ENCODE assay signal across 23 cellular contexts in genomic region chr1:68216088-68216487, GRCh38. TPM values are rescaled to one million over a fixed set of nuclear protein-coding genes. Genes with fewer than 3 reads are reported as not detected.
DNase-seq lines count a peak whose midpoint lies in the region; ATAC-seq, FAIRE-seq and TF ChIP-seq lines count a peak whose summit lies in the region.
"Had no signal": no experiment of that assay in that cellular context is flagged by ENCODE, and none has a peak within 500 bp of the region (broad histone marks: within the 10 kb centered on the region; RNA-seq: fewer than 3 reads in every experiment).

No MANE protein-coding gene starts in this region.

- FAIRE-seq in H1 (lab: Jason Lieb, UNC) = no peak
- FAIRE-seq: GM12891 had no signal

- POLR2A ChIA-PET in SK-N-SH (lab: Yijun Ruan, JAX) (no interaction called here), H1 (lab: Charles Lee; ENCODE audit: partially characterized antibody) (no interaction called here)

- no peak overlapping the region for H2BK12ac ChIP-seq in H1 (ENCODE audit: low read depth, low read length)

- H3K4me1 Mint-ChIP-seq in neural progenitor cell = peaks cover 55% of the 10 kb centered on the region
- peaks cover 56% of the 10 kb centered on the region for H3K4me1 Mint-ChIP-seq in type B pancreatic cell (ENCODE audit: unreplicated experiment)
- H3K4me1 Mint-ChIP-seq: CD4-positive, alpha-beta memory T cell had no signal

- H3K4me3 Mint-ChIP-seq in neural progenitor cell (peak overlapping the region; percentile 63), type B pancreatic cell (peak overlapping the region; percentile 21)
- H3K4me3 Mint-ChIP-seq: CD4-positive, alpha-beta memory T cell had no signal

- TF ChIP-seq POLR2A in H1 (IDR thresholded peaks at IDR 0.05; ENCODE audit: control extremely low read depth in 1 of 2, low read depth in 2 of 2, low read length in 2 of 2) (no peak), upper lobe of left lung (IDR thresholded peaks at IDR 0.05) (no peak)

- H2AFZ ChIP-seq in SK-N-SH (ENCODE audit: low read depth) (no peak overlapping the region), H1 (ENCODE audit: low read length) (0 out of 2 replicates have a peak overlapping the region, but pooled peaks have one; percentile 19), neural progenitor cell (replicated peaks) (no peak overlapping the region)
- H2AFZ ChIP-seq: PC-9 had no signal

- 95% methylated on average over 2 of the region's 2 CpGs for WGBS in SK-N-SH (ENCODE audit: low lambda C conversion rate)
- 81% methylated on average over 2 of the region's 2 CpGs; no CpG with 5 or more reads in 1 of the 2 experiments for WGBS in H1 (ENCODE audit: extremely low coverage in 1 of 2, insufficient coverage in 1 of 2, insufficient read length in 1 of 2, insufficient replicate concordance in 2 of 2, low coverage in 1 of 2, low lambda C conversion rate in 2 of 2, missing lambda C conversion rate in 1 of 2), 2 experiments
- WGBS in upper lobe of left lung, 2 donors = 66 to 81% methylated on average over 2 of the region's 2 CpGs

- H3K9me3 ChIP-seq in SK-N-SH (no peaks in the 10 kb centered on the region), H1 (ENCODE audit: insufficient read depth in 2 of 2, low read depth in 1 of 2, low read length in 1 of 2) (no peaks in the 10 kb centered on the region), neural progenitor cell (ENCODE audit: low read depth) (no peaks in the 10 kb centered on the region), upper lobe of left lung (no peaks in the 10 kb centered on the region)
- H3K9me3 ChIP-seq: BLaER1 treated with 17β-estradiol and CSF1 and Interleukin-3, amounts not matched to agents 10 nM and 100 nM; Caco-2 had no signal

- H3K4me1 ChIP-seq in SK-N-SH (ENCODE audit: control insufficient read depth in 1 of 2, insufficient read depth in 2 of 2, low read depth in 1 of 2, low read length in 1 of 2) (peaks cover 9 to 47% of the 10 kb centered on the region in 2 experiments), H1 (replicated peaks in 1 of 4; ENCODE audit: control insufficient read depth in 3 of 4, insufficient read depth in 4 of 4, low read length in 3 of 4) (peaks cover 0 to 7% (median 1%) of the 10 kb centered on the region in 4 experiments; a peak in 3 of 7 replicates), neural progenitor cell (peaks cover 90% of the 10 kb centered on the region), upper lobe of left lung (peaks cover 0 to 21% (median 12%) of the 10 kb centered on the region in 4 donors)

- no peak overlapping the region for H2AK5ac ChIP-seq in H1 (ENCODE audit: low read depth, low read length)

- TF ChIP-seq CTCF in SK-N-SH (IDR thresholded peaks at IDR 0.05) (no peak), H1 (IDR thresholded peaks at IDR 0.05; ENCODE audit: control extremely low read depth in 1 of 3, insufficient read depth in 1 of 3, low read depth in 1 of 3, low read length in 3 of 3) (no peak), neural progenitor cell (IDR thresholded peaks at IDR 0.05) (no peak), type B pancreatic cell (conservative IDR thresholded peaks at IDR 0.05) (no peak), upper lobe of left lung (IDR thresholded peaks at IDR 0.05) (no peak)

- no peak overlapping the region for H4K5ac ChIP-seq in H1 (ENCODE audit: insufficient read length, low read depth, low read length)

- H3K27ac ChIP-seq in SK-N-SH (ENCODE audit: low read depth in 2 of 2, low read length in 1 of 2) (peak overlapping the region; percentile 14 to 89; a peak in 1 of 4 replicates), H1 (ENCODE audit: low read depth, low read length) (no peak overlapping the region), neural progenitor cell (peak overlapping the region; percentile 85), upper lobe of left lung (peak overlapping the region in 1 of 4 donors; percentile 53)
- H3K27ac ChIP-seq: BLaER1 treated with 17β-estradiol and CSF1 and Interleukin-3, amounts not matched to agents 10 nM and 100 nM; PC-9 had no signal

- TF ChIP-seq EP300 in SK-N-SH (IDR thresholded peaks at IDR 0.05; ENCODE audit: borderline replicate concordance in 1 of 2, low read depth in 1 of 2, low read length in 1 of 2) (no peak), H1 (IDR thresholded peaks at IDR 0.05; ENCODE audit: borderline replicate concordance in 1 of 2, low read depth in 2 of 2, low read length in 2 of 2) (no peak), upper lobe of left lung (IDR thresholded peaks at IDR 0.05) (no peak)

- no peaks in the 10 kb centered on the region for H3K79me1 ChIP-seq in H1 (ENCODE audit: low read depth, low read length)

- H3K27ac Mint-ChIP-seq in neural progenitor cell (peak overlapping the region; percentile 78), type B pancreatic cell (peak overlapping the region; percentile 8)
- H3K27ac Mint-ChIP-seq: CD4-positive, alpha-beta memory T cell had no signal

- no peak overlapping the region for H3K14ac ChIP-seq in H1 (ENCODE audit: insufficient read length)

- H3K9ac ChIP-seq in SK-N-SH (no peak overlapping the region), H1 (replicated peaks in 1 of 4; ENCODE audit: extremely low read depth in 1 of 4, low read depth in 3 of 4, low read length in 3 of 4) (no peak overlapping the region), neural progenitor cell (no peak overlapping the region)
- H3K9ac ChIP-seq: BLaER1 treated with 17β-estradiol and CSF1 and Interleukin-3, amounts not matched to agents 10 nM and 100 nM had no signal

- no peak overlapping the region for H3K18ac ChIP-seq in H1 (ENCODE audit: extremely low read depth, low read length)

- no peak for TF ChIP-seq RAD21 in SK-N-SH (IDR thresholded peaks at IDR 0.05; ENCODE audit: low read length)
- TF ChIP-seq RAD21 in H1 (IDR thresholded peaks at IDR 0.05 in 1 of 2, conservative IDR thresholded peaks at IDR 0.05 in 1 of 2; ENCODE audit: low read depth in 2 of 2, low read length in 2 of 2) = no peak

- H2BK20ac ChIP-seq in H1 (ENCODE audit: low read length) = no peak overlapping the region

- no peak overlapping the region for H4K8ac ChIP-seq in H1 (ENCODE audit: extremely low read depth, insufficient read depth, low read length)

- no peaks in the 10 kb centered on the region for H3K9me2 ChIP-seq in SK-N-SH

- peaks cover 38% of the 10 kb centered on the region for H4K20me1 ChIP-seq in SK-N-SH (ENCODE audit: insufficient read depth)
- no peaks in the 10 kb centered on the region for H4K20me1 ChIP-seq in H1 (replicated peaks in 1 of 2; ENCODE audit: control insufficient read depth in 1 of 2, insufficient read depth in 2 of 2, low read length in 2 of 2)
- H4K20me1 ChIP-seq in neural progenitor cell (ENCODE audit: low read depth) = peaks cover 12% of the 10 kb centered on the region
- H4K20me1 ChIP-seq: BLaER1 treated with 17β-estradiol and CSF1 and Interleukin-3, amounts not matched to agents 10 nM and 100 nM had no signal

- H3K79me2 ChIP-seq in SK-N-SH (ENCODE audit: insufficient read depth) (peaks cover 72% of the 10 kb centered on the region), H1 (ENCODE audit: control insufficient read depth in 1 of 2, insufficient read depth in 2 of 2, low read length in 2 of 2) (no peaks in the 10 kb centered on the region), neural progenitor cell (ENCODE audit: low read depth) (peaks cover 85% of the 10 kb centered on the region)

- H3K56ac ChIP-seq in H1 (replicated peaks; ENCODE audit: insufficient read length, low read depth, low read length) = no peak overlapping the region

- H3K4me2 ChIP-seq in SK-N-SH (peak overlapping the region; percentile 2; the same call in 1 of the 2 replicates), H1 (ENCODE audit: insufficient read depth in 1 of 2, low read depth in 2 of 2, low read length in 2 of 2) (no peak overlapping the region), neural progenitor cell (peak overlapping the region; percentile 75)
- H3K4me2 ChIP-seq: BLaER1 treated with 17β-estradiol and CSF1 and Interleukin-3, amounts not matched to agents 10 nM and 100 nM; PC-9 had no signal

- H2BK120ac ChIP-seq in H1 (replicated peaks; ENCODE audit: low read depth, low read length) = no peak overlapping the region

- H3K36me3 Mint-ChIP-seq in neural progenitor cell (peaks cover 27% of the 10 kb centered on the region), type B pancreatic cell (peaks cover 7% of the 10 kb centered on the region)
- H3K36me3 Mint-ChIP-seq: CD4-positive, alpha-beta memory T cell had no signal

- no peak overlapping the region for H3K23ac ChIP-seq in H1 (ENCODE audit: insufficient read length)

- ATAC-seq in SK-N-SH treated with all-trans-retinoic acid at 6 μM for 48 hours (no peak), GM18519 (IDR thresholded peaks at IDR 0.05; ENCODE audit: low FRiP score, unreplicated experiment) (no peak), upper lobe of left lung (ENCODE audit: low FRiP score in 2 of 2) (no peak)

- H3K36me3 ChIP-seq in SK-N-SH (replicated peaks in 1 of 2; ENCODE audit: control insufficient read depth in 1 of 2, insufficient read depth in 2 of 2, low read length in 1 of 2) (no peaks in the 10 kb centered on the region), H1 (ENCODE audit: control insufficient read depth in 2 of 4, insufficient read depth in 4 of 4, low read length in 3 of 4) (no peaks in the 10 kb centered on the region), neural progenitor cell (no peaks in the 10 kb centered on the region), upper lobe of left lung (no peaks in the 10 kb centered on the region)
- H3K36me3 ChIP-seq: BLaER1 treated with 17β-estradiol and CSF1 and Interleukin-3, amounts not matched to agents 10 nM and 100 nM had no signal

- H2BK5ac ChIP-seq in H1 (ENCODE audit: low read depth, low read length) = no peak overlapping the region

- CTCF ChIA-PET in SK-N-SH (lab: Yijun Ruan, JAX) = interaction anchor here (0.9 to 1.5 kb wide), 2 partner anchors 15 to 43 kb away, joined by 3 read pairs; no protein-coding TSS in a partner anchor
- CTCF ChIA-PET in H1 (lab: Charles Lee; ENCODE audit: partially characterized antibody) = interaction anchor here (1.0 to 1.2 kb wide), 2 partner anchors 17 to 90 kb away, joined by 3 to 4 read pairs; no protein-coding TSS in a partner anchor

- no peak overlapping the region for H2BK15ac ChIP-seq in H1 (ENCODE audit: low read length)

- no peak overlapping the region for H3K4me3 ChIP-seq in SK-N-SH (ENCODE audit: low read depth in 2 of 2, low read length in 1 of 2)
- H3K4me3 ChIP-seq in H1 (ENCODE audit: extremely low read depth in 1 of 4, insufficient read depth in 2 of 4, low read depth in 3 of 4, low read length in 4 of 4) = no peak overlapping the region
- H3K4me3 ChIP-seq in neural progenitor cell = peak overlapping the region; percentile 26
- no peak overlapping the region for H3K4me3 ChIP-seq in upper lobe of left lung
- H3K4me3 ChIP-seq: BLaER1 treated with 17β-estradiol and CSF1 and Interleukin-3, amounts not matched to agents 10 nM and 100 nM; PC-9 had no signal

- H3K4ac ChIP-seq in H1 (replicated peaks; ENCODE audit: insufficient read length, low read depth, low read length) = no peak overlapping the region

- H3K23me2 ChIP-seq in H1 (ENCODE audit: low read depth, low read length) = no peaks in the 10 kb centered on the region; the same call in 1 of the 2 replicates

- H3F3A ChIP-seq in SK-N-SH (replicated peaks; ENCODE audit: insufficient read depth) (peaks cover 24% of the 10 kb centered on the region), neural progenitor cell (ENCODE audit: low read depth) (peaks cover 65% of the 10 kb centered on the region)

- DNase-seq in SK-N-SH = no peak
- no peak for DNase-seq in H1 (ENCODE audit: low read depth in 1 of 2, low spot score in 2 of 2)
- DNase-seq in neural progenitor cell (ENCODE audit: low spot score) = no peak
- DNase-seq in type B pancreatic cell (ENCODE audit: extremely low spot score, unreplicated experiment) = no peak
- DNase-seq in KG1 (lab: John Stamatoyannopoulos, UW) = no peak
- no peak for DNase-seq in upper lobe of left lung
- DNase-seq: 8988T; Caco-2; CD4-positive, alpha-beta memory T cell; DND-41; NCI-H1092; NCI-H1436 treated with DMSO at 0.1 percent for 48 hours; NCI-H1930; NCI-H226; NCI-H510A treated with DMSO at 0.1 percent for 48 hours; NCI-H748 treated with DMSO at 0.1 percent for 48 hours; PC-9; RPMI8226; SHP77 treated with DMSO at 0.1 percent for 48 hours had no signal

- H3K27me3 ChIP-seq in SK-N-SH (ENCODE audit: insufficient read depth) (no peaks in the 10 kb centered on the region), H1 (replicated peaks in 1 of 4; ENCODE audit: control insufficient read depth in 3 of 4, extremely low read depth in 1 of 4, insufficient read depth in 3 of 4, low read length in 3 of 4) (no peaks in the 10 kb centered on the region), neural progenitor cell (no peaks in the 10 kb centered on the region), upper lobe of left lung (no peaks in the 10 kb centered on the region)
- H3K27me3 ChIP-seq: BLaER1 treated with 17β-estradiol and CSF1 and Interleukin-3, amounts not matched to agents 10 nM and 100 nM had no signal

- H4K91ac ChIP-seq in H1 (replicated peaks; ENCODE audit: insufficient read length, low read length) = no peak overlapping the region

- H3K27me3 Mint-ChIP-seq in neural progenitor cell (ENCODE audit: insufficient read depth, low read depth) (no peaks in the 10 kb centered on the region), type B pancreatic cell (no peaks in the 10 kb centered on the region)

- H3K9me3 Mint-ChIP-seq in neural progenitor cell (no peaks in the 10 kb centered on the region), type B pancreatic cell (peaks cover 4% of the 10 kb centered on the region)

RNA-seq across cellular contexts. Expression of gene WLS, which starts 16.2 kb away (rescaled TPM):
- polyA plus RNA-seq in SK-N-SH (2012; rRNA removed) = 69.0 and 73.7 TPM in 2 replicates
- 64.1 and 77.6 TPM in 2 replicates for polyA plus RNA-seq in SK-N-SH (2012; cell fraction: cytosol; rRNA removed)
- 59.8 and 94.2 TPM in 2 replicates for polyA plus RNA-seq in SK-N-SH (2012; cell fraction: nucleus; rRNA removed)
- 1.6 and 2.7 TPM in 2 replicates for total RNA-seq in H1 (2021; fragmentation: NEBNext Ultra II Directional; extraction: Animal tissue kit (Norgen Biotek cat#: 25700))
- polyA plus RNA-seq in H1 (2011; rRNA removed) = 1.2 and 1.6 TPM in 2 replicates
- polyA plus RNA-seq in H1 (2011; cell fraction: cytosol; rRNA removed) = 1.7 TPM
- polyA plus RNA-seq in H1 (2011; cell fraction: nucleus; rRNA removed) = 2.7 TPM
- 2.1 to 6.4 TPM (median 2.4 TPM) in 4 replicates for polyA plus RNA-seq in H1 (2012, experiment 1 of 2)
- polyA plus RNA-seq in H1 (2012, experiment 2 of 2) = 0.84 TPM
- 5.5 TPM for polyA plus RNA-seq in H1 (2013, experiment 1 of 2)
- polyA plus RNA-seq in H1 (2013, experiment 2 of 2) = 4.1 TPM
- polyA minus RNA-seq in H1 (2011; rRNA and poly(A)+ RNA removed) = 3.8 and 4.1 TPM in 2 replicates
- 1.6 TPM for polyA minus RNA-seq in H1 (2011; cell fraction: cytosol; rRNA and poly(A)+ RNA removed)
- polyA minus RNA-seq in H1 (2011; cell fraction: nucleus; rRNA and poly(A)+ RNA removed) = 4.9 TPM
- total RNA-seq in neural progenitor cell (ENCODE audit: low replicate concordance) = 187 and 259 TPM in 2 replicates
- 89.1 and 306 TPM in 2 replicates for total RNA-seq in type B pancreatic cell (ENCODE audit: low replicate concordance)
- 100 to 1,000 TPM in 2 of 6 donors, 10 to 100 TPM in 4; 33.5 to 113 (median 61.3) TPM for total RNA-seq in upper lobe of left lung
- total RNA-seq: CD4-positive, alpha-beta memory T cell had no signal
- polyA plus RNA-seq: CD4-positive, alpha-beta memory T cell had no signal

Comparison
In these comparisons a context has a peak if more than half of its experiments do, and no peak if none do; other contexts are left out.
1. H3K4me2 ChIP-seq: peak in SK-N-SH (single experiment) and neural progenitor cell (single experiment); none in H1 (0 of 2).